Comparison of ENCODE assay signal across 20 cellular contexts in the genomic region with DNA sequence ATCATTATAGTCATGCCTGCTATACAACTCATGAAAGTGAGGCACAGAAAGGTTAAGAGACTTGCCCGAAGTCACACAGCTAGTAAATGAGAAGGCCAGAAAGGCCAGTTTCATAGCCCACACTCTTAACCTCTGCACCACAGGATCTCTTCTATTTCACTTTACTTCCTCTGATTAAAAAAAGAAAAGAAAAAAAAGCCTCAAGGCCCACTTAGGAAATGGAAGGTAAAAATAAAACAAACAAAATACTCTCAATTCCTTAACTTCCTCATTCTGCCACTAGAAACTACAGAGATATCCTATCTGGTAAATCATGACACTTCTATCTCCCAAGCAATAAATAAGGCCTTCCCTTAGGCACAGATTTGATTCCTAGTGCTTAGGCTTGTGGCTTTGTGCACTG. TPM values are rescaled to one million over a fixed set of nuclear protein-coding genes. Genes with fewer than 3 reads are reported as not detected.
A peak's percentile ranks its signal among the peaks of the same experiment; 100 is the strongest.
DNase-seq lines count a peak whose midpoint lies in the region; ATAC-seq and TF ChIP-seq lines count a peak whose summit lies in the region.
"Had no signal": no experiment of that assay in that cellular context is flagged by ENCODE, and none has a peak within 500 bp of the region (broad histone marks: within the 10 kb centered on the region; RNA-seq: fewer than 3 reads in every experiment).

No MANE protein-coding gene starts in this region.

- H3K79me2 ChIP-seq in MM.1S (ENCODE audit: low read length), result no peaks in the 10 kb centered on the region

- TF ChIP-seq EP300 in sigmoid colon (IDR thresholded peaks at IDR 0.05), result no peak

- no peak for TF ChIP-seq CTCF in MM.1S (IDR thresholded peaks at IDR 0.05; ENCODE audit: low read length)
- TF ChIP-seq CTCF in ascending aorta (IDR thresholded peaks at IDR 0.05), result no peak
- no peak for TF ChIP-seq CTCF in sigmoid colon (IDR thresholded peaks at IDR 0.05)
- TF ChIP-seq CTCF in mucosa of descending colon (IDR thresholded peaks at IDR 0.05), result no peak

- H3K27me3 ChIP-seq in MM.1S (replicated peaks; ENCODE audit: insufficient read depth, low read length) (no peaks in the 10 kb centered on the region), ascending aorta (no peaks in the 10 kb centered on the region), sigmoid colon (no peaks in the 10 kb centered on the region)
- H3K27me3 ChIP-seq: Peyer's patch, spleen had no signal

- H3F3A ChIP-seq in MM.1S (ENCODE audit: insufficient read depth, low read length), result peaks cover 12% of the 10 kb centered on the region

- H3K4me1 ChIP-seq in MM.1S (ENCODE audit: low read length) (peaks cover 12% of the 10 kb centered on the region), ascending aorta (peaks cover 3 to 47% of the 10 kb centered on the region in 2 donors), sigmoid colon (peaks cover 0 to 62% (median 44%) of the 10 kb centered on the region in 4 donors), mucosa of descending colon (ENCODE audit: low read depth) (no peaks in the 10 kb centered on the region)
- H3K4me1 ChIP-seq: Peyer's patch had no signal

- no peaks in the 10 kb centered on the region for H4K20me1 ChIP-seq in MM.1S (ENCODE audit: insufficient read depth, low read length)

- H3K9me3 ChIP-seq in MM.1S (replicated peaks; ENCODE audit: insufficient read depth, low read length), result no peaks in the 10 kb centered on the region
- H3K9me3 ChIP-seq in ascending aorta, result no peaks in the 10 kb centered on the region
- H3K9me3 ChIP-seq in sigmoid colon, result no peaks in the 10 kb centered on the region
- no peaks in the 10 kb centered on the region for H3K9me3 ChIP-seq in mucosa of descending colon
- H3K9me3 ChIP-seq: Peyer's patch, spleen had no signal

- H3K9me2 ChIP-seq in MM.1S (replicated peaks; ENCODE audit: insufficient read depth, low read length), result no peaks in the 10 kb centered on the region

- H3K27ac ChIP-seq in MM.1S (ENCODE audit: low read length), result peak overlapping the region; percentile 17; the same call in 1 of the 2 replicates
- peak overlapping the region; percentile 45 to 78 for H3K27ac ChIP-seq in ascending aorta
- peak overlapping the region; percentile 76 to 100 (median 99) for H3K27ac ChIP-seq in sigmoid colon

- H3K36me3 ChIP-seq in MM.1S (replicated peaks; ENCODE audit: insufficient read depth, low read length) (no peaks in the 10 kb centered on the region), ascending aorta (no peaks in the 10 kb centered on the region), sigmoid colon (no peaks in the 10 kb centered on the region), mucosa of descending colon (ENCODE audit: low read depth) (no peaks in the 10 kb centered on the region)
- H3K36me3 ChIP-seq: Peyer's patch, spleen had no signal

- intact Hi-C loops in ascending aorta (cut with DNase I) (no loop called here), sigmoid colon (cut with DNase I) (no loop called here), mucosa of descending colon (cut with DNase I, micrococcal nuclease) (no loop called here)

- H3K4me3 ChIP-seq in MM.1S (ENCODE audit: low read length) (no peak overlapping the region), ascending aorta (no peak overlapping the region), sigmoid colon (no peak overlapping the region), mucosa of descending colon (no peak overlapping the region)
- H3K4me3 ChIP-seq: Peyer's patch, spleen had no signal

- WGBS in sigmoid colon, 2 donors, result 57 to 83% methylated on average over 1 of the region's 1 CpG

- H3K4me2 ChIP-seq in MM.1S (ENCODE audit: low read depth, low read length), result peak overlapping the region; percentile 21; the same call in 1 of the 2 replicates

- DNase-seq in MM.1S (no peak), ascending aorta (ENCODE audit: low spot score in 2 of 2) (no peak), sigmoid colon (no peak), glomerular visceral epithelial cell (ENCODE audit: extremely low spot score) (no peak), NCI-H1436 treated with DMSO at 0.1 percent for 48 hours (lab: John Stamatoyannopoulos, UW) (no peak), mucosa of descending colon (no peak)
- DNase-seq: activated CD4-positive, alpha-beta T cell treated with anti-CD3 and anti-CD28 coated beads for 48 hours; activated naive CD8-positive, alpha-beta T cell treated with anti-CD3 and anti-CD28 coated beads, Interleukin-2, amount 10 ng/mL, durations not matched to agents 7 days and 5 days; activated T-cell treated with anti-CD3 and anti-CD28 coated beads, Interleukin-2, amount 50 U/mL, for 1 hour; central memory CD4-positive, alpha-beta T cell; DMS79; endodermal cell; immature natural killer cell; midbrain; NCI-H1092; NCI-H345; Peyer's patch; spleen; substantia nigra had no signal

- H3K9ac ChIP-seq in MM.1S (ENCODE audit: low read length), result no peak overlapping the region

- ATAC-seq in GM21367 (IDR thresholded peaks at IDR 0.05; ENCODE audit: unreplicated experiment) (peak; percentile 45), mucosa of descending colon (no peak)

- H2AFZ ChIP-seq in MM.1S (ENCODE audit: low read length), result no peak overlapping the region

- TF ChIP-seq POLR2A in sigmoid colon (IDR thresholded peaks at IDR 0.05), result no peak

RNA-seq across cellular contexts. Expression of a gene that starts 7.6 kb away (rescaled TPM):
- total RNA-seq in ascending aorta (103 TPM), sigmoid colon (100 to 1,000 TPM in 3 of 4 donors, 10 to 100 TPM in 1; 92.2 to 197 (median 116) TPM), mucosa of descending colon (100 to 1,000 TPM in 1 of 3 donors, 10 to 100 TPM in 2; 17.6 to 130 (median 41.3) TPM)
- polyA plus RNA-seq in sigmoid colon, result 10 to 100 TPM in 2 of 3 donors, 1 to 10 TPM in 1; 9.6 to 17.1 (median 15.0) TPM
- total RNA-seq: activated naive CD8-positive, alpha-beta T cell treated with anti-CD3 and anti-CD28 coated beads, Interleukin-2, amount 10 ng/mL, durations not matched to agents 7 days and 5 days had no signal

Comparison
In these comparisons a context has a peak if more than half of its experiments do, and no peak if none do; other contexts are left out.
1. H3K27ac ChIP-seq: peak in every context shown above with its lines; median percentile 99 in sigmoid colon; 62 in ascending aorta; 17 in MM.1S.